ENCODE assay signal across 1 cellular context in the genomic region with DNA sequence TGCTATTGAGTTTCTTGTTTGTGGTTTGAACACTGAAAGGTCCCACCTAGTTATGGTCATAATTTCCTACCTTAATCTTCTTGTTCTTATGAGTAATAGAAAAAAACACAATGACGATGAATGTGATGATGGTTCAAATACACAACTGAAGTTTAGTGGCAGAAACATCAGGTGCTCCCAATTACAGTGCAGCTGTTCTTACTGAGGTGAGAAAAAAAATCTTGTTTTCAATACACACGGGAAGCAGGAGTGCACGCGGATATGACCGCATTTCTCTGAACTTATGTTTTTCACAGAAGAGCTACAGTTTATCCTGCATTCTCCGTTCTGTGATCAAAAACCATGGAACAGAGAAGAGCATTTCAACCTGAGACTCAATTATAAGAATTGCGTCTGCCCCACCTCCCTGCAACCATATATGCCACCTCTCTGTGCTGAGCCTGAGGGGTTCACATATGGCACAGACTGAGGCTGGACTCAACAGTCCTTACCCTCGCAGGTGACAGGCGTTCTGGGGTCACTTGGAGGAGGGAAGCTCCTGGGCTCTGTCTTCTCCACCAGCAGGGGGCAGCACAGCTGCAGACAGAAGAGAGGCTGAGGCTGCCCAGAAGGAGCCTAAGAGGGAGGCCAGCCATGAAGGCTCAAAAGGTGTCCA.
TF ChIP-seq lines count a peak whose summit lies in the region.

No MANE protein-coding gene starts in this region.

TF ChIP-seq in GM23338, 12 proteins besides CTCF, POLR2A, EP300 and RAD21 (continued from another document):
- TF ChIP-seq ZNF462 (CRISPR knock-in tag; IDR thresholded peaks at IDR 0.05) (no peak), NANOG (IDR thresholded peaks at IDR 0.05; ENCODE audit: borderline replicate concordance) (no peak), JUNB (IDR thresholded peaks at IDR 0.05; ENCODE audit: unreplicated experiment) (no peak), ZNF331 (CRISPR knock-in tag; IDR thresholded peaks at IDR 0.05; ENCODE audit: low read depth) (no peak)
